ENCODE assay signal across 8 cellular contexts in the genomic region with DNA sequence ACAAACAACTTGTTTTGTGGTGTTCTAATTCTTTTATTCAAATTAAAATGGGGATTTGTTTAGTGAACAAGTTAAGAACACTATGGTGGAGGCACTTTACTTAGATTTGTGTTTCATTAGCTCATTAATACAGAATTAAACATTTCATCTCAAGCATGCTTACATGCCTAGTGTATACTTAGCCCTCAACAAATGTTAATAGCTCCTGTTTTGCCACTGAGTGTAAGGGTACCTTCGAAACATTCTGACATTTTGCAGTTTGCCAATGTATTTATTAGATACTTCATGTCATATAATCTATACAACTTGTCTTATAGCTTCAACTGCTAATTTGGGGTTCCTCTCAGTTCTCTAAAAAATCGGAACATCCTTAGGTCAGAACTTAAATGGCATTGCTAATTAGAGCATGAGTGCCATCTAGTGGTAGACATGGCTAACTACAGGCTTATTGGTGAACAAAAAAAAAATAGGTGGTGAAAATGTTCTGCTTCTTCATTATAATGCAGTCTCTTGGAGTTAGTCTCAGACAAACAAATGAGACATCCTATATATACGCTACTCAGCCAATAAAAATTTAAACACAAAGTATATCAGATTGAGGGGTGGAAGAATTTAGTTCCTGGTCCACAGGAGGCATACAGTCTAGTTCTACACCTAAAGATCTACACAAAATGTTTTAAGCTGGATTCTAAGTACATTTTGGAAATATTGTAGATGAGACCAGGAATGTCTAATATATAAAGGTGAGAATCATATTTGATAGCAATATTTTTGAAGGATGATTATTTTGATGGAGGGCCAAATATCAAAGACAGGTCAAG. TPM values are rescaled to one million over a fixed set of nuclear protein-coding genes. Genes with fewer than 3 reads are reported as not detected.
DNase-seq lines count a peak whose midpoint lies in the region; ATAC-seq and TF ChIP-seq lines count a peak whose summit lies in the region.

No MANE protein-coding gene starts in this region.

- H3K27ac ChIP-seq in DOHH2 (ENCODE audit: low read depth, low read length) (no peak overlapping the region), SK-N-MC (no peak overlapping the region)

- no peaks in the 10 kb centered on the region for H3K9me2 ChIP-seq in DOHH2 (replicated peaks; ENCODE audit: control insufficient read depth, low read length)

- no peak overlapping the region for H3K9ac ChIP-seq in SK-N-MC (ENCODE audit: insufficient read length)

- peak; percentile 60 to 78 for DNase-seq in Kasumi-1 (lab: John Stamatoyannopoulos, UW)
- DNase-seq in SK-N-MC (ENCODE audit: low read depth, low spot score): no peak
- DNase-seq in fibroblast of villous mesenchyme (ENCODE audit: low read depth): peak; percentile 52
- peak; percentile 60 for DNase-seq in retina

- H3K27me3 ChIP-seq in DOHH2 (ENCODE audit: control insufficient read depth, low read length): no peaks in the 10 kb centered on the region

- H3F3A ChIP-seq in DOHH2 (ENCODE audit: control insufficient read depth, insufficient read depth): no peaks in the 10 kb centered on the region

- H3K36me3 ChIP-seq in DOHH2 (ENCODE audit: control insufficient read depth, low read length): no peaks in the 10 kb centered on the region
- H3K36me3 ChIP-seq in SK-N-MC (ENCODE audit: insufficient read depth, low read length): no peaks in the 10 kb centered on the region

- H3K79me2 ChIP-seq in DOHH2 (ENCODE audit: control insufficient read depth, low read length): no peaks in the 10 kb centered on the region

- H3K4me1 ChIP-seq in DOHH2 (ENCODE audit: control insufficient read depth, low read length): no peaks in the 10 kb centered on the region

- ATAC-seq in GM21367 (IDR thresholded peaks at IDR 0.05; ENCODE audit: unreplicated experiment) (peak; percentile 63), GM19467 (IDR thresholded peaks at IDR 0.05; ENCODE audit: unreplicated experiment) (no peak), GM21447 (IDR thresholded peaks at IDR 0.05; ENCODE audit: unreplicated experiment) (no peak)

- no peaks in the 10 kb centered on the region for H3K9me3 ChIP-seq in DOHH2 (ENCODE audit: control insufficient read depth, insufficient read depth, low read length)
- no peaks in the 10 kb centered on the region for H3K9me3 ChIP-seq in SK-N-MC (ENCODE audit: low read depth, low read length)

- H3K4me2 ChIP-seq in DOHH2 (ENCODE audit: low read length): no peak overlapping the region

- no peaks in the 10 kb centered on the region for H4K20me1 ChIP-seq in DOHH2 (ENCODE audit: control insufficient read depth, insufficient read depth, low read depth, low read length)

- TF ChIP-seq CTCF in DOHH2 (IDR thresholded peaks at IDR 0.05; ENCODE audit: low read depth, low read length, poor library complexity, severe bottlenecking) (peak; percentile 72), fibroblast of villous mesenchyme (IDR thresholded peaks at IDR 0.05; ENCODE audit: insufficient read depth, low read depth, low read length) (peak; percentile 88)

- H3K4me3 ChIP-seq in DOHH2 (ENCODE audit: low read length) (no peak overlapping the region), SK-N-MC (0 out of 2 replicates have a peak overlapping the region, but pooled peaks have one; percentile 5), fibroblast of villous mesenchyme (ENCODE audit: low read depth, low read length) (no peak overlapping the region)

RNA-seq across cellular contexts. Expression of a gene that starts 4.9 kb away (rescaled TPM):
- total RNA-seq in fibroblast of villous mesenchyme: under 0.01 and 0.32 TPM in 2 replicates
